15 cellular contexts compared by ENCODE assay signal in genomic region chr10:34719746-34720145, GRCh38.
"Had no signal": no experiment of that assay in that cellular context is flagged by ENCODE, and none has a peak within 500 bp of the region (broad histone marks: within the 10 kb centered on the region; RNA-seq: fewer than 3 reads in every experiment).

No MANE protein-coding gene starts in this region.

- H3K36me3 ChIP-seq: right lobe of liver had no signal

- DNase-seq: activated CD4-positive, alpha-beta T cell treated with anti-CD3 and anti-CD28 coated beads, Interleukin-2, amount 10 ng/mL, durations not matched to agents 7 days and 5 days; activated CD4-positive, CD25-positive, alpha-beta regulatory T cell; activated CD8-positive, alpha-beta memory T cell treated with anti-CD3 and anti-CD28 coated beads for 24 hours; activated naive CD4-positive, alpha-beta T cell treated with Interleukin-2 at 50 U/mL for 16 hours; activated naive CD8-positive, alpha-beta T cell treated with anti-CD3 and anti-CD28 coated beads, Interleukin-2, amount 50 U/mL, for 24 hours; central memory CD4-positive, alpha-beta T cell; effector memory CD4-positive, alpha-beta T cell; glutamatergic neuron; nucleus accumbens; psoas muscle; right lobe of liver; stimulated activated naive CD8-positive, alpha-beta T cell treated with anti-CD3 and anti-CD28 coated beads, Interleukin-15, Interleukin-2, amounts not matched to agents 100 U/mL and 50 U/mL, for 24 hours; T-helper 17 cell had no signal

- H3K4me3 ChIP-seq: coronary artery, psoas muscle, right lobe of liver had no signal

- H3K36me3 Mint-ChIP-seq: natural killer cell treated with Interleukin-12 subunit alpha and Interleukin-12 subunit beta and Interleukin-15 and Interleukin-18, amount 100 ng/mL, for 72 hours had no signal

- H3K9me3 ChIP-seq: psoas muscle, right lobe of liver had no signal

- H3K4me3 Mint-ChIP-seq: activated CD4-positive, alpha-beta T cell treated with anti-CD3 and anti-CD28 coated beads, Interleukin-2, amount 10 ng/mL, durations not matched to agents 7 days and 5 days; activated naive CD8-positive, alpha-beta T cell treated with anti-CD3 and anti-CD28 coated beads, Interleukin-2, amount 50 U/mL, for 24 hours; natural killer cell treated with Interleukin-12 subunit alpha and Interleukin-12 subunit beta and Interleukin-15 and Interleukin-18, amount 100 ng/mL, for 72 hours; T-helper 17 cell had no signal

- H3K4me1 Mint-ChIP-seq: T-helper 17 cell had no signal

- ATAC-seq: activated naive CD8-positive, alpha-beta T cell treated with anti-CD3 and anti-CD28 coated beads, Interleukin-2, amount 50 U/mL, for 24 hours; natural killer cell treated with Interleukin-12 subunit alpha and Interleukin-12 subunit beta and Interleukin-15 and Interleukin-18, amount 100 ng/mL, for 72 hours; psoas muscle; right lobe of liver; stimulated activated naive CD8-positive, alpha-beta T cell treated with anti-CD3 and anti-CD28 coated beads, Interleukin-15, Interleukin-2, amounts not matched to agents 100 U/mL and 50 U/mL, for 24 hours; T-helper 17 cell had no signal

- H3K27me3 ChIP-seq: right lobe of liver had no signal

- H3K27ac Mint-ChIP-seq: activated CD4-positive, alpha-beta T cell treated with anti-CD3 and anti-CD28 coated beads, Interleukin-2, amount 10 ng/mL, durations not matched to agents 7 days and 5 days; activated naive CD8-positive, alpha-beta T cell treated with anti-CD3 and anti-CD28 coated beads, Interleukin-2, amount 50 U/mL, for 24 hours; natural killer cell treated with Interleukin-12 subunit alpha and Interleukin-12 subunit beta and Interleukin-15 and Interleukin-18, amount 100 ng/mL, for 72 hours; T-helper 17 cell had no signal

- H3K27ac ChIP-seq: coronary artery, psoas muscle, right lobe of liver had no signal

- H3K9me3 Mint-ChIP-seq: activated CD4-positive, alpha-beta T cell treated with anti-CD3 and anti-CD28 coated beads, Interleukin-2, amount 10 ng/mL, durations not matched to agents 7 days and 5 days; activated naive CD8-positive, alpha-beta T cell treated with anti-CD3 and anti-CD28 coated beads, Interleukin-2, amount 50 U/mL, for 24 hours; natural killer cell treated with Interleukin-12 subunit alpha and Interleukin-12 subunit beta and Interleukin-15 and Interleukin-18, amount 100 ng/mL, for 72 hours had no signal
